In the genomic region with DNA sequence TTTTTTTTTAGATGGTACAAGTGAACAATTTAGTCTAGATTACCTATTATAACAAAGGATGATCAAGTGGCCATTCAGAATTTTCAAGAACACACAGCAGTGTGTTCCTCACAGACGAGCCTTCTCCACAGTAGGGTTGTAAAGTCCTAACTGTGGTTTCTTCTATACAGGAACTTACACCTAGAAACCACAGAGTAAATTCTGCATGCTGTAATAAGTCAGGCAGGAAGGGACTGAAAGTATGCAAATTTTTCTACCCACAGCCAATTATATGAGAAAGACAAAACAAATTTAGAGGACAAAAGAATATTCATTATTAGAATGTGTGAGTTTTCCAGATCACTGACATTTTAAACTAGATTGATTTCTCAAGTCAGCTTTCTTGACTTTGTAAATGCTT, we compare ENCODE assay signal across 8 cellular contexts.
DNase-seq lines count a peak whose midpoint lies in the region; ATAC-seq and TF ChIP-seq lines count a peak whose summit lies in the region.

No MANE protein-coding gene starts in this region.

- H3K9me3 Mint-ChIP-seq in GM23338: no peaks in the 10 kb centered on the region

- H3K27ac ChIP-seq in GM23338 (ENCODE audit: low read depth): peak overlapping the region; percentile 41; the same call in 1 of the 2 replicates
- H3K27ac ChIP-seq in foreskin keratinocyte: peak overlapping the region; percentile 16
- H3K27ac ChIP-seq in esophagus squamous epithelium: no peak overlapping the region

- H3K4me1 Mint-ChIP-seq in GM23338: peaks cover 39% of the 10 kb centered on the region

- H3K9me3 ChIP-seq in Loucy (ENCODE audit: insufficient read depth, low read depth, low read length) (no peaks in the 10 kb centered on the region), esophagus squamous epithelium (no peaks in the 10 kb centered on the region)

- H3K4me1 ChIP-seq in GM23338 (ENCODE audit: insufficient read depth) (peaks cover 46% of the 10 kb centered on the region), Loucy (ENCODE audit: insufficient read depth, low read length, poor library complexity, severe bottlenecking) (peaks cover 88% of the 10 kb centered on the region), foreskin keratinocyte (peaks cover 63% of the 10 kb centered on the region), esophagus squamous epithelium (peaks cover 16 to 85% (median 45%) of the 10 kb centered on the region in 3 donors)

- ATAC-seq in GM18508 (IDR thresholded peaks at IDR 0.05; ENCODE audit: insufficient read depth, unreplicated experiment): peak; percentile 100
- no peak for ATAC-seq in GM23338
- no peak for ATAC-seq in foreskin keratinocyte

- H3K4me2 ChIP-seq in GM23338 (peak overlapping the region; percentile 56), Loucy (ENCODE audit: low read depth, low read length, poor library complexity, severe bottlenecking) (peak overlapping the region; percentile 70)

- H3K27me3 ChIP-seq in GM23338 (ENCODE audit: insufficient read depth) (no peaks in the 10 kb centered on the region), Loucy (ENCODE audit: insufficient read depth, low read length, poor library complexity, severe bottlenecking) (no peaks in the 10 kb centered on the region), foreskin keratinocyte (no peaks in the 10 kb centered on the region), esophagus squamous epithelium (no peaks in the 10 kb centered on the region)

- H3K27ac Mint-ChIP-seq in GM23338: peak overlapping the region; percentile 32

- H3K4me3 ChIP-seq in GM23338 (no peak overlapping the region), Loucy (ENCODE audit: low read length, poor library complexity, severe bottlenecking) (peak overlapping the region; percentile 58), esophagus squamous epithelium (no peak overlapping the region)

- H3K27me3 Mint-ChIP-seq in GM23338 (ENCODE audit: insufficient read depth, low read depth, poor library complexity): no peaks in the 10 kb centered on the region

- peak overlapping the region; percentile 48 for H3K9ac ChIP-seq in Loucy (ENCODE audit: low read depth, low read length, poor library complexity, severe bottlenecking)

- WGBS in esophagus squamous epithelium, 2 donors: 42 to 67% methylated on average over 1 of the region's 1 CpG

- intact Hi-C loops in esophagus squamous epithelium (cut with DNase I): no loop called here

- H3K79me2 ChIP-seq in GM23338 (replicated peaks; ENCODE audit: insufficient read depth) (peaks cover 95% of the 10 kb centered on the region), Loucy (ENCODE audit: insufficient read depth, low read length) (peaks cover 99% of the 10 kb centered on the region)

- no peaks in the 10 kb centered on the region; the same call in 2 of the 3 replicates for H3K36me3 Mint-ChIP-seq in GM23338 (ENCODE audit: low read depth)

- TF ChIP-seq POLR2A in esophagus squamous epithelium (IDR thresholded peaks at IDR 0.05): no peak

- peaks cover 9% of the 10 kb centered on the region for H4K20me1 ChIP-seq in GM23338 (replicated peaks; ENCODE audit: insufficient read depth)
- peaks cover 6% of the 10 kb centered on the region for H4K20me1 ChIP-seq in Loucy (ENCODE audit: insufficient read depth, low read length, poor library complexity, severe bottlenecking)

- H3K4me3 Mint-ChIP-seq in GM23338: no peak overlapping the region

- no peaks in the 10 kb centered on the region for H3K36me3 ChIP-seq in GM23338 (ENCODE audit: insufficient read depth)
- no peaks in the 10 kb centered on the region for H3K36me3 ChIP-seq in Loucy (ENCODE audit: insufficient read depth, low read length)
- H3K36me3 ChIP-seq in esophagus squamous epithelium: no peaks in the 10 kb centered on the region

- TF ChIP-seq CTCF in GM23338 (conservative IDR thresholded peaks at IDR 0.05; ENCODE audit: low read depth in 2 of 2): no peak
- no peak for TF ChIP-seq CTCF in Loucy (conservative IDR thresholded peaks at IDR 0.05; ENCODE audit: low read length)
- no peak for TF ChIP-seq CTCF in foreskin keratinocyte (conservative IDR thresholded peaks at IDR 0.05)
- TF ChIP-seq CTCF in esophagus squamous epithelium (IDR thresholded peaks at IDR 0.05): no peak

- no peak overlapping the region for H2AFZ ChIP-seq in GM23338
- no peak overlapping the region for H2AFZ ChIP-seq in Loucy (ENCODE audit: low read length)

- DNase-seq in GM23338 (ENCODE audit: low spot score) (no peak), foreskin keratinocyte (no peak), NCI-H345 (lab: John Stamatoyannopoulos, UW) (no peak), SK-N-DZ (ENCODE audit: low spot score) (no peak), esophagus squamous epithelium (lab: John Stamatoyannopoulos, UW) (no peak)
- DNase-seq in activated CD8-positive, alpha-beta memory T cell treated with anti-CD3 and anti-CD28 coated beads, Interleukin-2, amount 50 U/mL, for 48 hours: no peak

- H3K9me2 ChIP-seq in GM23338 (ENCODE audit: insufficient read depth): no peaks in the 10 kb centered on the region
- no peaks in the 10 kb centered on the region for H3K9me2 ChIP-seq in Loucy (replicated peaks; ENCODE audit: low read depth, low read length)

- H3F3A ChIP-seq in GM23338 (replicated peaks; ENCODE audit: low read depth) (no peaks in the 10 kb centered on the region), Loucy (ENCODE audit: low read depth) (peaks cover 8% of the 10 kb centered on the region; the same call in 1 of the 2 replicates)

TF ChIP-seq in GM23338, 12 proteins besides CTCF, POLR2A, EP300 and RAD21:
- TF ChIP-seq, protein P1, sequence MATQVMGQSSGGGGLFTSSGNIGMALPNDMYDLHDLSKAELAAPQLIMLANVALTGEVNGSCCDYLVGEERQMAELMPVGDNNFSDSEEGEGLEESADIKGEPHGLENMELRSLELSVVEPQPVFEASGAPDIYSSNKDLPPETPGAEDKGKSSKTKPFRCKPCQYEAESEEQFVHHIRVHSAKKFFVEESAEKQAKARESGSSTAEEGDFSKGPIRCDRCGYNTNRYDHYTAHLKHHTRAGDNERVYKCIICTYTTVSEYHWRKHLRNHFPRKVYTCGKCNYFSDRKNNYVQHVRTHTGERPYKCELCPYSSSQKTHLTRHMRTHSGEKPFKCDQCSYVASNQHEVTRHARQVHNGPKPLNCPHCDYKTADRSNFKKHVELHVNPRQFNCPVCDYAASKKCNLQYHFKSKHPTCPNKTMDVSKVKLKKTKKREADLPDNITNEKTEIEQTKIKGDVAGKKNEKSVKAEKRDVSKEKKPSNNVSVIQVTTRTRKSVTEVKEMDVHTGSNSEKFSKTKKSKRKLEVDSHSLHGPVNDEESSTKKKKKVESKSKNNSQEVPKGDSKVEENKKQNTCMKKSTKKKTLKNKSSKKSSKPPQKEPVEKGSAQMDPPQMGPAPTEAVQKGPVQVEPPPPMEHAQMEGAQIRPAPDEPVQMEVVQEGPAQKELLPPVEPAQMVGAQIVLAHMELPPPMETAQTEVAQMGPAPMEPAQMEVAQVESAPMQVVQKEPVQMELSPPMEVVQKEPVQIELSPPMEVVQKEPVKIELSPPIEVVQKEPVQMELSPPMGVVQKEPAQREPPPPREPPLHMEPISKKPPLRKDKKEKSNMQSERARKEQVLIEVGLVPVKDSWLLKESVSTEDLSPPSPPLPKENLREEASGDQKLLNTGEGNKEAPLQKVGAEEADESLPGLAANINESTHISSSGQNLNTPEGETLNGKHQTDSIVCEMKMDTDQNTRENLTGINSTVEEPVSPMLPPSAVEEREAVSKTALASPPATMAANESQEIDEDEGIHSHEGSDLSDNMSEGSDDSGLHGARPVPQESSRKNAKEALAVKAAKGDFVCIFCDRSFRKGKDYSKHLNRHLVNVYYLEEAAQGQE (IDR thresholded peaks at IDR 0.05; ENCODE audit: unreplicated experiment): no peak
- TF ChIP-seq ZNF114 (CRISPR knock-in tag; IDR thresholded peaks at IDR 0.05) (no peak), JUNB (IDR thresholded peaks at IDR 0.05; ENCODE audit: unreplicated experiment) (no peak)
TF ChIP-seq in GM23338: peak in this region for 0.

Comparison
In these comparisons a context has a peak if more than half of its experiments do, and no peak if none do; other contexts are left out.
1. H3K27ac ChIP-seq: peak in GM23338 (single experiment) and foreskin keratinocyte (single experiment); none in esophagus squamous epithelium (0 of 4).